Comparison of ENCODE assay signal across 20 cellular contexts in genomic region chr2:128468186-128468585, GRCh38.
A peak's percentile ranks its signal among the peaks of the same experiment; 100 is the strongest.
DNase-seq lines count a peak whose midpoint lies in the region; ATAC-seq and TF ChIP-seq lines count a peak whose summit lies in the region.
"Had no signal": no experiment of that assay in that cellular context is flagged by ENCODE, and none has a peak within 500 bp of the region (broad histone marks: within the 10 kb centered on the region; RNA-seq: fewer than 3 reads in every experiment).

No MANE protein-coding gene starts in this region.

- H3K4me3 ChIP-seq in testis (no peak overlapping the region), upper lobe of left lung (no peak overlapping the region)
- H3K4me3 ChIP-seq: MG63, Peyer's patch had no signal

- TF ChIP-seq EP300 in upper lobe of left lung (IDR thresholded peaks at IDR 0.05): no peak

- H3K36me3 ChIP-seq in KOPT-K1 (ENCODE audit: insufficient read depth, low read length) (no peaks in the 10 kb centered on the region), testis (ENCODE audit: low read depth, missing control alignments) (no peaks in the 10 kb centered on the region), upper lobe of left lung (no peaks in the 10 kb centered on the region)
- H3K36me3 ChIP-seq: MG63, Peyer's patch had no signal

- H3K27me3 ChIP-seq in testis: no peaks in the 10 kb centered on the region
- H3K27me3 ChIP-seq in upper lobe of left lung: no peaks in the 10 kb centered on the region
- H3K27me3 ChIP-seq: BLaER1 treated with 17β-estradiol and CSF1 and Interleukin-3, amounts not matched to agents 10 nM and 100 nM; MG63; Peyer's patch had no signal

- no peak overlapping the region for H3K27ac Mint-ChIP-seq in activated CD8-positive, alpha-beta memory T cell treated with anti-CD3 and anti-CD28 coated beads, Interleukin-2, amount 10 ng/mL, durations not matched to agents 7 days and 5 days

- TF ChIP-seq CTCF in testis (IDR thresholded peaks at IDR 0.05) (no peak), upper lobe of left lung (IDR thresholded peaks at IDR 0.05) (no peak)

- H3K27ac ChIP-seq in KOPT-K1 (ENCODE audit: low read depth, low read length, poor library complexity, severe bottlenecking): peak overlapping the region; percentile 13
- no peak overlapping the region for H3K27ac ChIP-seq in testis
- H3K27ac ChIP-seq in upper lobe of left lung: peak overlapping the region in 1 of 4 donors; percentile 64
- H3K27ac ChIP-seq: BLaER1 treated with 17β-estradiol and CSF1 and Interleukin-3, amounts not matched to agents 10 nM and 100 nM; KMS-11; Peyer's patch had no signal

- 100% methylated on average over 1 of the region's 1 CpG for WGBS in testis, 2 donors
- 67 to 100% methylated on average over 1 of the region's 1 CpG for WGBS in upper lobe of left lung, 2 donors

- H3K4me3 Mint-ChIP-seq in activated CD8-positive, alpha-beta memory T cell treated with anti-CD3 and anti-CD28 coated beads, Interleukin-2, amount 10 ng/mL, durations not matched to agents 7 days and 5 days: no peak overlapping the region
- H3K4me3 Mint-ChIP-seq: H9 had no signal

- peaks cover 23% of the 10 kb centered on the region for H3K9me3 Mint-ChIP-seq in activated CD8-positive, alpha-beta memory T cell treated with anti-CD3 and anti-CD28 coated beads, Interleukin-2, amount 10 ng/mL, durations not matched to agents 7 days and 5 days (ENCODE audit: low read depth)

- intact Hi-C loops in testis (cut with DNase I; ENCODE audit: low total_unique reads): no loop called here

- H3K27me3 Mint-ChIP-seq in activated CD8-positive, alpha-beta memory T cell treated with anti-CD3 and anti-CD28 coated beads, Interleukin-2, amount 10 ng/mL, durations not matched to agents 7 days and 5 days: peaks cover 1% of the 10 kb centered on the region

- peaks cover 4% of the 10 kb centered on the region for H3K36me3 Mint-ChIP-seq in activated CD8-positive, alpha-beta memory T cell treated with anti-CD3 and anti-CD28 coated beads, Interleukin-2, amount 10 ng/mL, durations not matched to agents 7 days and 5 days

- H3K9me3 ChIP-seq in KOPT-K1 (ENCODE audit: insufficient read depth, low read length, poor library complexity, severe bottlenecking) (peaks cover 70% of the 10 kb centered on the region), testis (no peaks in the 10 kb centered on the region), upper lobe of left lung (peaks cover 10 to 42% (median 31%) of the 10 kb centered on the region in 4 donors)

- peaks cover 6% of the 10 kb centered on the region for H3K4me1 Mint-ChIP-seq in activated CD8-positive, alpha-beta memory T cell treated with anti-CD3 and anti-CD28 coated beads, Interleukin-2, amount 10 ng/mL, durations not matched to agents 7 days and 5 days

- DNase-seq in activated CD8-positive, alpha-beta memory T cell treated with anti-CD3 and anti-CD28 coated beads, Interleukin-2, amount 10 ng/mL, durations not matched to agents 7 days and 5 days: peak; percentile 22
- no peak for DNase-seq in activated CD8-positive, alpha-beta memory T cell treated with anti-CD3 and anti-CD28 coated beads, Interleukin-2, amount 50 U/mL, for 4 hours
- DNase-seq in mucosa of gallbladder (ENCODE audit: low spot score) (peak; percentile 6), testis (peak; percentile 2), T-helper 9 cell (no peak), upper lobe of left lung (no peak)
- DNase-seq: 8988T, DMS153, MG63, NCI-H1105, NCI-H187 treated with DMSO at 0.1 percent for 48 hours, NCI-H2171, NCI-H510A, Peyer's patch, SIG-M5 had no signal

- CTCF ChIA-PET in activated CD8-positive, alpha-beta memory T cell treated with anti-CD3 and anti-CD28 coated beads, Interleukin-2, amount 10 ng/mL, durations not matched to agents 7 days and 5 days (lab: Charles Lee): no interaction called here

- peaks cover 10% of the 10 kb centered on the region for H3K4me1 ChIP-seq in testis
- peaks cover 3 to 5% (median 4%) of the 10 kb centered on the region in 4 donors for H3K4me1 ChIP-seq in upper lobe of left lung
- H3K4me1 ChIP-seq: Peyer's patch had no signal

- TF ChIP-seq POLR2A in testis (IDR thresholded peaks at IDR 0.05) (no peak), upper lobe of left lung (IDR thresholded peaks at IDR 0.05) (no peak)

- ATAC-seq in activated CD8-positive, alpha-beta memory T cell treated with anti-CD3 and anti-CD28 coated beads, Interleukin-2, amount 10 ng/mL, durations not matched to agents 7 days and 5 days: no peak
- no peak for ATAC-seq in activated CD4-positive, CD25-positive, alpha-beta regulatory T cell treated with anti-CD3 and anti-CD28 coated beads, Interleukin-2, amount 50 U/mL, for 24 hours
- ATAC-seq in upper lobe of left lung (ENCODE audit: low FRiP score in 2 of 2): no peak

Comparison
In these comparisons a context has a peak if more than half of its experiments do, and no peak if none do; other contexts are left out.
1. DNase-seq: peak in activated CD8-positive, alpha-beta memory T cell treated with anti-CD3 and anti-CD28 coated beads, Interleukin-2, amount 10 ng/mL, durations not matched to agents 7 days and 5 days (single experiment), mucosa of gallbladder (single experiment) and testis (single experiment); none in activated CD8-positive, alpha-beta memory T cell treated with anti-CD3 and anti-CD28 coated beads, Interleukin-2, amount 50 U/mL, for 4 hours (single experiment), T-helper 9 cell (single experiment) and upper lobe of left lung (0 of 2).